12 cellular contexts compared by ENCODE assay signal in the genomic region with DNA sequence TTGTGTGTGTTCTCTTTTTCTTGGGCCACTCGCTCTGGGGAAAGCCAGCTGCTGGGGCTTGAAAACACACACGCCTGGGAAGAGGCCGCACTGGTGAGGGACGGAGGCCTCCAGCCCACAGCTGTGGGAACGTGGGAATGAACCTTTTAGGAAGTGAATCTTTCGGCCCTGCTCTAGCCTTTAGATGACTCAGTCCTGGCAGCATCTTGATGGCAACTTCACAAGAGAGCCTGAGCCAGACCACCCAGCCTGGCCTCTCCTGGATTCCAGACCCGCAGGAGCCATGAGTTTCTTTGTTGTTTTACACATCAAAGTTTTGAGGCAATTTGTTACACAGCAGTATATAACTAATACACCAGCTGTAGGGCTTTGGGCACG. TPM values are rescaled to one million over a fixed set of nuclear protein-coding genes. Genes with fewer than 3 reads are reported as not detected.
DNase-seq lines count a peak whose midpoint lies in the region; ATAC-seq and TF ChIP-seq lines count a peak whose summit lies in the region.
"Had no signal": no experiment of that assay in that cellular context is flagged by ENCODE, and none has a peak within 500 bp of the region (broad histone marks: within the 10 kb centered on the region; RNA-seq: fewer than 3 reads in every experiment).

No MANE protein-coding gene starts in this region.

- POLR2A ChIA-PET in activated naive CD8-positive, alpha-beta T cell treated with anti-CD3 and anti-CD28 coated beads, Interleukin-2, amount 10 ng/mL, durations not matched to agents 7 days and 5 days (lab: Charles Lee), result interaction anchor here (2.7 kb wide), 1 partner anchor 15 kb away, joined by 16 read pairs; a partner anchor contains a TSS

- H3K36me3 Mint-ChIP-seq in activated naive CD8-positive, alpha-beta T cell treated with anti-CD3 and anti-CD28 coated beads, Interleukin-2, amount 10 ng/mL, durations not matched to agents 7 days and 5 days, result no peaks in the 10 kb centered on the region
- peaks cover 2% of the 10 kb centered on the region for H3K36me3 Mint-ChIP-seq in activated naive CD8-positive, alpha-beta T cell treated with anti-CD3 and anti-CD28 coated beads, Interleukin-2, amount 50 U/mL, for 24 hours (ENCODE audit: low read depth)

- intact Hi-C loops in uterus (cut with DNase I; ENCODE audit: low total_unique reads), result no loop called here

- no peaks in the 10 kb centered on the region for H3K27me3 Mint-ChIP-seq in activated naive CD8-positive, alpha-beta T cell treated with anti-CD3 and anti-CD28 coated beads, Interleukin-2, amount 10 ng/mL, durations not matched to agents 7 days and 5 days
- no peaks in the 10 kb centered on the region for H3K27me3 Mint-ChIP-seq in activated naive CD8-positive, alpha-beta T cell treated with anti-CD3 and anti-CD28 coated beads, Interleukin-2, amount 50 U/mL, for 24 hours

- H3K27me3 ChIP-seq in uterus, result no peaks in the 10 kb centered on the region

- H3K27ac ChIP-seq in mesodermal cell (ENCODE audit: low read depth, low read length, severe bottlenecking) (peak overlapping the region; percentile 79), uterus (peak overlapping the region; percentile 27 to 45)

- peaks cover 22% of the 10 kb centered on the region for H3K4me1 ChIP-seq in mesodermal cell (ENCODE audit: control insufficient read depth, insufficient read depth, low read length, poor library complexity, severe bottlenecking)
- H3K4me1 ChIP-seq in uterus, result peaks cover 7 to 10% of the 10 kb centered on the region in 2 donors

- peak overlapping the region; percentile 16 for H3K27ac Mint-ChIP-seq in activated naive CD8-positive, alpha-beta T cell treated with anti-CD3 and anti-CD28 coated beads, Interleukin-2, amount 10 ng/mL, durations not matched to agents 7 days and 5 days
- no peak overlapping the region for H3K27ac Mint-ChIP-seq in activated naive CD8-positive, alpha-beta T cell treated with anti-CD3 and anti-CD28 coated beads, Interleukin-2, amount 50 U/mL, for 24 hours

- no peak overlapping the region for H3K4me3 Mint-ChIP-seq in activated naive CD8-positive, alpha-beta T cell treated with anti-CD3 and anti-CD28 coated beads, Interleukin-2, amount 10 ng/mL, durations not matched to agents 7 days and 5 days
- no peak overlapping the region for H3K4me3 Mint-ChIP-seq in activated naive CD8-positive, alpha-beta T cell treated with anti-CD3 and anti-CD28 coated beads, Interleukin-2, amount 50 U/mL, for 24 hours

- TF ChIP-seq CTCF in uterus (IDR thresholded peaks at IDR 0.05), result no peak

- H3K4me3 ChIP-seq in mesodermal cell (ENCODE audit: extremely low read depth, insufficient read depth, low read length, poor library complexity, severe bottlenecking) (no peak overlapping the region), uterus (no peak overlapping the region)

- H3K4me1 Mint-ChIP-seq in activated naive CD8-positive, alpha-beta T cell treated with anti-CD3 and anti-CD28 coated beads, Interleukin-2, amount 10 ng/mL, durations not matched to agents 7 days and 5 days, result peaks cover 30% of the 10 kb centered on the region
- peaks cover 45% of the 10 kb centered on the region for H3K4me1 Mint-ChIP-seq in activated naive CD8-positive, alpha-beta T cell treated with anti-CD3 and anti-CD28 coated beads, Interleukin-2, amount 50 U/mL, for 24 hours

- H3K9me3 ChIP-seq in mesodermal cell (ENCODE audit: control insufficient read depth, low read length), result no peaks in the 10 kb centered on the region
- H3K9me3 ChIP-seq in uterus, result no peaks in the 10 kb centered on the region

- H3K36me3 ChIP-seq in mesodermal cell (ENCODE audit: control insufficient read depth, insufficient read depth, low read length) (peaks cover 6% of the 10 kb centered on the region), uterus (no peaks in the 10 kb centered on the region)

- no peak for ATAC-seq in activated naive CD8-positive, alpha-beta T cell treated with anti-CD3 and anti-CD28 coated beads, Interleukin-2, amount 10 ng/mL, durations not matched to agents 7 days and 5 days (ENCODE audit: low read depth)
- no peak for ATAC-seq in activated naive CD8-positive, alpha-beta T cell treated with anti-CD3 and anti-CD28 coated beads, Interleukin-2, amount 50 U/mL, for 24 hours
- ATAC-seq in GM19455 (IDR thresholded peaks at IDR 0.05; ENCODE audit: unreplicated experiment) (no peak), GM18868 (IDR thresholded peaks at IDR 0.05; ENCODE audit: unreplicated experiment) (no peak)

- no peak for TF ChIP-seq POLR2A in uterus (IDR thresholded peaks at IDR 0.05)

- no peaks in the 10 kb centered on the region for H3K9me3 Mint-ChIP-seq in activated naive CD8-positive, alpha-beta T cell treated with anti-CD3 and anti-CD28 coated beads, Interleukin-2, amount 10 ng/mL, durations not matched to agents 7 days and 5 days
- no peaks in the 10 kb centered on the region for H3K9me3 Mint-ChIP-seq in activated naive CD8-positive, alpha-beta T cell treated with anti-CD3 and anti-CD28 coated beads, Interleukin-2, amount 50 U/mL, for 24 hours

- no peak for DNase-seq in activated naive CD8-positive, alpha-beta T cell treated with anti-CD3 and anti-CD28 coated beads, Interleukin-2, amount 10 ng/mL, durations not matched to agents 7 days and 5 days
- DNase-seq in activated naive CD8-positive, alpha-beta T cell treated with anti-CD3 and anti-CD28 coated beads, Interleukin-2, amount 50 U/mL, for 24 hours, result no peak
- peak; percentile 74 for DNase-seq in astrocyte of the hippocampus (ENCODE audit: low read depth, low spot score)
- DNase-seq in uterus, result peak; percentile 57 to 69
- DNase-seq in NCI-H446 treated with DMSO at 0.1 percent for 48 hours (lab: John Stamatoyannopoulos, UW), result no peak
- DNase-seq: activated CD8-positive, alpha-beta memory T cell treated with anti-CD3 and anti-CD28 coated beads, Interleukin-2, amount 50 U/mL, for 48 hours; nucleus accumbens; RPMI8226 had no signal

- 81 to 89% methylated on average over 7 to 8 of the region's 8 CpGs for WGBS in mesodermal cell (ENCODE audit: insufficient coverage in 2 of 2), 2 experiments

RNA-seq across cellular contexts. Expression of a gene that starts 2.2 kb away (rescaled TPM):
- total RNA-seq in activated naive CD8-positive, alpha-beta T cell treated with anti-CD3 and anti-CD28 coated beads, Interleukin-2, amount 10 ng/mL, durations not matched to agents 7 days and 5 days, result 10 to 100 TPM; 50.6 to 55.1 TPM
- polyA plus RNA-seq in mesodermal cell (2013, experiment 1 of 2), result 18.6 TPM
- 16.5 TPM for polyA plus RNA-seq in mesodermal cell (2013, experiment 2 of 2)
- 10 to 100 TPM; 11.0 to 66.2 (median 23.9) TPM for total RNA-seq in uterus

RNA-seq across cellular contexts. Expression of a gene that starts 4.4 kb away (rescaled TPM):
- 1 to 10 TPM in 1 of 2 experiments, under 1 TPM in 1; 0.80 to 1.1 TPM for total RNA-seq in activated naive CD8-positive, alpha-beta T cell treated with anti-CD3 and anti-CD28 coated beads, Interleukin-2, amount 10 ng/mL, durations not matched to agents 7 days and 5 days
- not detected for polyA plus RNA-seq in mesodermal cell (2013, experiment 1 of 2)
- polyA plus RNA-seq in mesodermal cell (2013, experiment 2 of 2), result not detected
- 1 to 10 TPM in 1 of 4 donors, under 1 TPM in 1, not detected in 2; 0.46 to 3.3 TPM for total RNA-seq in uterus
- total RNA-seq: epithelial cell of proximal tubule had no signal

RNA-seq across cellular contexts. Expression of a gene that starts 15.5 kb away (rescaled TPM):
- total RNA-seq in activated naive CD8-positive, alpha-beta T cell treated with anti-CD3 and anti-CD28 coated beads, Interleukin-2, amount 10 ng/mL, durations not matched to agents 7 days and 5 days, result 10 to 100 TPM; 74.0 to 75.4 TPM
- polyA plus RNA-seq in mesodermal cell (2013, experiment 1 of 2), result 15.7 TPM
- polyA plus RNA-seq in mesodermal cell (2013, experiment 2 of 2), result 9.7 TPM
- total RNA-seq in uterus, result 10 to 100 TPM in 3 of 4 donors, 1 to 10 TPM in 1; 7.9 to 36.5 (median 22.0) TPM

RNA-seq across cellular contexts. Expression of a gene that starts 21.9 kb away (rescaled TPM):
- 100 to 1,000 TPM; 117 to 122 TPM for total RNA-seq in activated naive CD8-positive, alpha-beta T cell treated with anti-CD3 and anti-CD28 coated beads, Interleukin-2, amount 10 ng/mL, durations not matched to agents 7 days and 5 days
- polyA plus RNA-seq in mesodermal cell (2013, experiment 1 of 2), result 255 TPM
- polyA plus RNA-seq in mesodermal cell (2013, experiment 2 of 2), result 193 TPM
- 100 to 1,000 TPM in 1 of 4 donors, 10 to 100 TPM in 3; 14.3 to 126 (median 41.4) TPM for total RNA-seq in uterus

Comparison
In these comparisons a context has a peak if more than half of its experiments do, and no peak if none do; other contexts are left out.
1. DNase-seq: peak in astrocyte of the hippocampus (single experiment) and uterus (2 of 2); none in activated naive CD8-positive, alpha-beta T cell treated with anti-CD3 and anti-CD28 coated beads, Interleukin-2, amount 10 ng/mL, durations not matched to agents 7 days and 5 days (single experiment), activated naive CD8-positive, alpha-beta T cell treated with anti-CD3 and anti-CD28 coated beads, Interleukin-2, amount 50 U/mL, for 24 hours (single experiment) and NCI-H446 treated with DMSO at 0.1 percent for 48 hours (single experiment).